In genomic region chr22:38172489-38173155, GRCh38 we compare ENCODE assay signal across 1 cellular context.
TF ChIP-seq lines count a peak whose summit lies in the region.

No MANE protein-coding gene starts in this region.

TF ChIP-seq in HepG2, 621 proteins besides CTCF, POLR2A, EP300 and RAD21 (continued from another document):
- TF ChIP-seq HBP1 (CRISPR knock-in tag; IDR thresholded peaks at IDR 0.05; ENCODE audit: low read depth) (no peak), ZNF10 (CRISPR knock-in tag; IDR thresholded peaks at IDR 0.05; ENCODE audit: borderline replicate concordance, low read depth) (no peak), THAP11 (CRISPR knock-in tag; IDR thresholded peaks at IDR 0.05) (0 out of 2 replicates have a peak, but pooled peaks have one; percentile 38), THAP9 (CRISPR knock-in tag; IDR thresholded peaks at IDR 0.05; ENCODE audit: borderline replicate concordance) (no peak), ZEB1 (IDR thresholded peaks at IDR 0.05; ENCODE audit: insufficient replicate concordance, low read depth) (no peak), KDM6A (CRISPR knock-in tag; IDR thresholded peaks at IDR 0.05; ENCODE audit: low read depth) (no peak)
TF ChIP-seq in HepG2: peak in this region for 55.
